Comparison of ENCODE assay signal across 15 cellular contexts in genomic region chr17:1753767-1754429, GRCh38. TPM values are rescaled to one million over a fixed set of nuclear protein-coding genes. Genes with fewer than 3 reads are reported as not detected.
"Had no signal": no experiment of that assay in that cellular context is flagged by ENCODE, and none has a peak within 500 bp of the region (broad histone marks: within the 10 kb centered on the region; RNA-seq: fewer than 3 reads in every experiment).

No MANE protein-coding gene starts in this region.

- H3K4me1 Mint-ChIP-seq: activated CD4-positive, alpha-beta memory T cell treated with anti-CD3 and anti-CD28 coated beads, Interleukin-2, amount 10 ng/mL, durations not matched to agents 7 days and 5 days; stimulated activated effector memory CD8-positive, alpha-beta T cell treated with anti-CD3 and anti-CD28 coated beads, Interleukin-12 subunit alpha, Interleukin-12 subunit beta, amount 100 ng/mL, for 72 hours had no signal

- H3K27me3 Mint-ChIP-seq: activated T-cell treated with anti-CD3 and anti-CD28 coated beads, Interleukin-2, amount 50 U/mL, for 24 hours; T-helper 17 cell had no signal

- FAIRE-seq: astrocyte had no signal

- H3K27ac Mint-ChIP-seq: activated CD4-positive, alpha-beta memory T cell treated with anti-CD3 and anti-CD28 coated beads, Interleukin-2, amount 10 ng/mL, durations not matched to agents 7 days and 5 days; activated T-cell treated with anti-CD3 and anti-CD28 coated beads, Interleukin-2, amount 50 U/mL, for 24 hours; naive thymus-derived CD4-positive, alpha-beta T cell; stimulated activated effector memory CD8-positive, alpha-beta T cell treated with anti-CD3 and anti-CD28 coated beads, Interleukin-12 subunit alpha, Interleukin-12 subunit beta, amount 100 ng/mL, for 72 hours; T-helper 17 cell had no signal

- H3K9me3 Mint-ChIP-seq: activated CD4-positive, alpha-beta memory T cell treated with anti-CD3 and anti-CD28 coated beads, Interleukin-2, amount 10 ng/mL, durations not matched to agents 7 days and 5 days; activated T-cell treated with anti-CD3 and anti-CD28 coated beads, Interleukin-2, amount 50 U/mL, for 24 hours; naive thymus-derived CD4-positive, alpha-beta T cell; stimulated activated effector memory CD8-positive, alpha-beta T cell treated with anti-CD3 and anti-CD28 coated beads, Interleukin-12 subunit alpha, Interleukin-12 subunit beta, amount 100 ng/mL, for 72 hours had no signal

- H3K36me3 ChIP-seq: esophagus muscularis mucosa had no signal

- H3K36me3 Mint-ChIP-seq: naive thymus-derived CD4-positive, alpha-beta T cell had no signal

- H3K27me3 ChIP-seq: dorsolateral prefrontal cortex had no signal

- H3K9me3 ChIP-seq: esophagus muscularis mucosa, mucosa of descending colon had no signal

- DNase-seq: activated CD4-positive, alpha-beta memory T cell treated with anti-CD3 and anti-CD28 coated beads, Interleukin-2, amount 10 ng/mL, durations not matched to agents 7 days and 5 days; activated CD4-positive, alpha-beta T cell treated with anti-CD3 and anti-CD28 coated beads for 4 hours; activated effector memory CD4-positive, alpha-beta T cell treated with Interleukin-2 at 50 U/mL for 16 hours; activated naive CD4-positive, alpha-beta T cell treated with anti-CD3 and anti-CD28 coated beads, Interleukin-2, amount 50 U/mL, for 16 hours; activated T-cell treated with anti-CD3 and anti-CD28 coated beads, Interleukin-2, amount 50 U/mL, for 24 hours; dorsolateral prefrontal cortex; hippocampal formation; mucosa of descending colon; naive thymus-derived CD4-positive, alpha-beta T cell; stimulated activated CD4-positive, alpha-beta T cell treated with anti-CD3 and anti-CD28 coated beads, Interleukin-12 subunit alpha, Interleukin-12 subunit beta, amount 100 ng/mL, for 4 hours; T-helper 17 cell had no signal

- ATAC-seq: mucosa of descending colon; naive thymus-derived CD4-positive, alpha-beta T cell; stimulated activated effector memory CD8-positive, alpha-beta T cell treated with anti-CD3 and anti-CD28 coated beads, Interleukin-12 subunit alpha, Interleukin-12 subunit beta, amount 100 ng/mL, for 72 hours; T-helper 17 cell had no signal

- H3K4me3 ChIP-seq: esophagus muscularis mucosa, lung, mucosa of descending colon had no signal

- H3K4me3 Mint-ChIP-seq: activated CD4-positive, alpha-beta memory T cell treated with anti-CD3 and anti-CD28 coated beads, Interleukin-2, amount 10 ng/mL, durations not matched to agents 7 days and 5 days; activated T-cell treated with anti-CD3 and anti-CD28 coated beads, Interleukin-2, amount 50 U/mL, for 24 hours; naive thymus-derived CD4-positive, alpha-beta T cell; stimulated activated effector memory CD8-positive, alpha-beta T cell treated with anti-CD3 and anti-CD28 coated beads, Interleukin-12 subunit alpha, Interleukin-12 subunit beta, amount 100 ng/mL, for 72 hours; T-helper 17 cell had no signal

RNA-seq across cellular contexts. Expression of gene SERPINF1, which starts 8.0 kb away (rescaled TPM):
- total RNA-seq: activated CD4-positive, alpha-beta memory T cell treated with anti-CD3 and anti-CD28 coated beads, Interleukin-2, amount 10 ng/mL, durations not matched to agents 7 days and 5 days had no signal

RNA-seq across cellular contexts. Expression of gene SERPINF2, which starts 11.2 kb away (rescaled TPM):
- polyA plus RNA-seq: naive thymus-derived CD4-positive, alpha-beta T cell had no signal

RNA-seq across cellular contexts. Expression of gene TLCD2, which starts 43.7 kb away (rescaled TPM):
- polyA plus RNA-seq: naive thymus-derived CD4-positive, alpha-beta T cell had no signal
